In the genomic region with DNA sequence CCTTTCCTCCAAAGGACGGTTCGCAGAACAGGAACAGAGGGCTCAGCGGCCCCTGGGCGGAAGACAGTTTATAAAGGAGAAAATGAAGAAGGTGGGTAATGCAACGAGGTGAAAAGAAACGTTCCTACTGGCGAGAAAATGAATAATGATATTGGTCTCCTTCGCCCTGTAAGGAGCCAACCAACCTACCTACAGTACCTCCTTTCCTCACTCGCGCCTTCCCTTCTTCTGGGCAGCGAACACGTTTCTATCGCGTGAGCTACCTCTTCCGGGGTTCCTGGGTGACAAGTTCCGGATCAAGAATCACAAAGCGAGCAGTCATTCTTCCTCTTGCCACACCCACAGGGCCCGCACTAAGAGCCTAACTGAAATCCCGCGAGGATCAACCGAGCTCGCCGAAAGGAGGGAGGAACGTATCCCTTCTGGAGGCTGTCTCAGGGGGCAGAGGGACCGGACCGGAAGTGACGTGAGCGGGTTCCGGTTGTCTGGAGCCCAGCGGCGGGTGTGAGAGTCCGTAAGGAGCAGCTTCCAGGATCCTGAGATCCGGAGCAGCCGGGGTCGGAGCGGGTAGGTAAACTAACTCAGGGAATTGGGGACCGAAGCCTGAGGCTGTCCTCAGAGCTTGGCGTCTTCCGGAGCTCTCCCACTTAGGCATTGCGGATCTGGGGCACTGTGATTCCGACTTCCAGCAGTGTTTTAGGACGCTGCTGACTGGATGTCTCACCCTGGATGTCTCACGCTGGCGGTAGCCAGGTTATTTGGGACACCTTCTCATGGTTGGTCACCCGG, we compare ENCODE assay signal across 8 cellular contexts. TPM values are rescaled to one million over a fixed set of nuclear protein-coding genes. Genes with fewer than 3 reads are reported as not detected.
DNase-seq lines count a peak whose midpoint lies in the region; ATAC-seq and TF ChIP-seq lines count a peak whose summit lies in the region.

Gene PTRH2, minus strand, starts transcription at position 249 of the 789 bp plus-strand sequence. CDS start 9,452 bp downstream, outside the sequence.
Gene VMP1, plus strand, starts transcription at position 473 of the 789 bp plus-strand sequence. CDS start 23,793 bp downstream, outside the sequence.

- peak within 1 kb of the TSS; percentile 64 to 92 (median 90) for H3K27ac ChIP-seq in heart right ventricle
- peak within 1 kb of the TSS; percentile 85 for H3K27ac ChIP-seq in upper lobe of right lung

- WGBS in heart right ventricle, 2 donors, result 0 to 1% methylated on average over 45 of the region's 45 CpGs

- in situ Hi-C loops in GM13976 (cut with MboI; ENCODE audit: low sequenced_read_pairs, unreplicated experiment), result no loop called here

- peaks cover 11 to 54% (median 43%) of the 10 kb centered on the region in 9 donors for H3K4me1 ChIP-seq in heart right ventricle
- H3K4me1 ChIP-seq in upper lobe of right lung, result peaks cover 24% of the 10 kb centered on the region

- H3K36me3 ChIP-seq in heart right ventricle, result peaks cover 0 to 19% (median 0%) of the 10 kb centered on the region in 9 donors
- peaks cover 19% of the 10 kb centered on the region for H3K36me3 ChIP-seq in upper lobe of right lung

- H3K27me3 ChIP-seq in heart right ventricle (no peaks in the 10 kb centered on the region), upper lobe of right lung (no peaks in the 10 kb centered on the region)

- DNase-seq in GM13976 (ENCODE audit: low spot score), result peak; percentile 97
- peak; percentile 98 for DNase-seq in NCI-H146 treated with DMSO at 0.1 percent for 48 hours (lab: John Stamatoyannopoulos, UW; ENCODE audit: unreplicated experiment)
- DNase-seq in amniotic epithelial cell (ENCODE audit: low read depth), result peak; percentile 100
- peak; percentile 96 to 99 for DNase-seq in heart right ventricle
- DNase-seq in posterior vena cava (ENCODE audit: low spot score), result peak; percentile 99
- DNase-seq in upper lobe of right lung, result peak; percentile 99

- ATAC-seq in HG02870 (IDR thresholded peaks at IDR 0.05; ENCODE audit: unreplicated experiment) (peak; percentile 94), heart right ventricle (peak; percentile 99 to 100 (median 99)), upper lobe of right lung (peak; percentile 99)

- no peak for TF ChIP-seq CTCF in GM13976 (IDR thresholded peaks at IDR 0.05; ENCODE audit: borderline replicate concordance, control extremely low read depth, extremely low read depth, insufficient read depth, missing control alignments)
- TF ChIP-seq CTCF in heart right ventricle (IDR thresholded peaks at IDR 0.05), result no peak
- no peak for TF ChIP-seq CTCF in upper lobe of right lung (IDR thresholded peaks at IDR 0.05)

- intact Hi-C loops in T-helper 1 cell treated with Interleukin-12 subunit alpha and Interleukin-12 subunit beta and Interleukin-4 antibody, amounts not matched to agents 30 ng/mL and 1 ng/mL, for 36 hours (cut with micrococcal nuclease), result loop anchor here (1.0 to 10.0 kb wide), 15 partner anchors 46 to 1193 kb away; partner anchors contain the start of genes CLTC, DHX40, GDPD1 and HEATR6
- intact Hi-C loops in heart right ventricle (cut with DNase I) (loop anchor here in 1 of 10 donors (5.0 kb wide), 1 partner anchor 85 kb away; no protein-coding TSS in a partner anchor), posterior vena cava (cut with DNase I) (no loop called here), upper lobe of right lung (cut with DNase I) (no loop called here)

- no peaks in the 10 kb centered on the region for H3K9me3 ChIP-seq in heart right ventricle
- no peaks in the 10 kb centered on the region for H3K9me3 ChIP-seq in upper lobe of right lung

- H3K4me3 ChIP-seq in heart right ventricle, result peak within 1 kb of the TSS; percentile 67 to 95 (median 72)
- H3K4me3 ChIP-seq in upper lobe of right lung, result peak within 1 kb of the TSS; percentile 71

RNA-seq across cellular contexts. Expression of gene PTRH2, which starts in this region (rescaled TPM):
- 25.4 and 29.6 TPM in 2 replicates for total RNA-seq in T-helper 1 cell treated with Interleukin-12 subunit alpha and Interleukin-12 subunit beta and Interleukin-4 antibody, amounts not matched to agents 30 ng/mL and 1 ng/mL, for 36 hours
- total RNA-seq in heart right ventricle, result 10 to 100 TPM in 3 of 10 donors, 1 to 10 TPM in 7; 7.5 to 13.8 (median 9.1) TPM
- 10 to 100 TPM; 21.7 to 23.6 TPM for polyA plus RNA-seq in heart right ventricle
- 10 to 100 TPM; 13.0 to 17.4 TPM for total RNA-seq in posterior vena cava
- 19.6 TPM for total RNA-seq in upper lobe of right lung

RNA-seq across cellular contexts. Expression of gene VMP1, which starts in this region (rescaled TPM):
- total RNA-seq in T-helper 1 cell treated with Interleukin-12 subunit alpha and Interleukin-12 subunit beta and Interleukin-4 antibody, amounts not matched to agents 30 ng/mL and 1 ng/mL, for 36 hours, result 449 and 455 TPM in 2 replicates
- total RNA-seq in heart right ventricle, result 10 to 100 TPM; 41.3 to 98.9 (median 51.6) TPM
- polyA plus RNA-seq in heart right ventricle, result 10 to 100 TPM; 20.5 to 38.1 TPM
- 100 to 1,000 TPM; 259 to 390 TPM for total RNA-seq in posterior vena cava
- 169 TPM for total RNA-seq in upper lobe of right lung

Comparison
In these comparisons a context has a peak if more than half of its experiments do, and no peak if none do; other contexts are left out.
1. Peak in every context shown above with its lines: DNase-seq, ATAC-seq, H3K4me3 ChIP-seq and H3K27ac ChIP-seq.